Comparison of ENCODE assay signal across 18 cellular contexts in genomic region chr4:98653006-98653405, GRCh38. TPM values are rescaled to one million over a fixed set of nuclear protein-coding genes. Genes with fewer than 3 reads are reported as not detected.
A peak's percentile ranks its signal among the peaks of the same experiment; 100 is the strongest.
DNase-seq lines count a peak whose midpoint lies in the region; ATAC-seq, FAIRE-seq and TF ChIP-seq lines count a peak whose summit lies in the region.
"Had no signal": no experiment of that assay in that cellular context is flagged by ENCODE, and none has a peak within 500 bp of the region (broad histone marks: within the 10 kb centered on the region; RNA-seq: fewer than 3 reads in every experiment).

No MANE protein-coding gene starts in this region.

- peaks cover 18% of the 10 kb centered on the region for H3K36me3 ChIP-seq in PC-3 (ENCODE audit: low read depth, low read length)
- no peaks in the 10 kb centered on the region for H3K36me3 ChIP-seq in keratinocyte (ENCODE audit: control insufficient read depth in 2 of 2, extremely low read depth in 1 of 2, insufficient read depth in 2 of 2, low read length in 2 of 2)
- H3K36me3 ChIP-seq: adrenal gland, BE2C, colonic mucosa, sigmoid colon had no signal

- peak overlapping the region; percentile 81; the same call in 1 of the 2 replicates for H3K9ac ChIP-seq in PC-3 (ENCODE audit: low read length)
- no peak overlapping the region for H3K9ac ChIP-seq in keratinocyte (ENCODE audit: control insufficient read depth, extremely low read depth, insufficient read depth, low read length)

- H3K36me3 Mint-ChIP-seq in chondrocyte (ENCODE audit: low read depth): peaks cover 3% of the 10 kb centered on the region

- BruUV-seq in PC-3 (replicated peaks; lab: Mats Ljungman, UMichigan): no TSS peak

- no peaks in the 10 kb centered on the region for H3K9me2 ChIP-seq in PC-3 (replicated peaks; ENCODE audit: low read length)

- H3K4me3 ChIP-seq in PC-3 (ENCODE audit: low read length) (peak overlapping the region; percentile 47; the same call in 1 of the 2 replicates), keratinocyte (ENCODE audit: control insufficient read depth in 2 of 3, extremely low read depth in 1 of 3, insufficient read depth in 2 of 3, low read depth in 1 of 3, low read length in 3 of 3) (no peak overlapping the region)
- H3K4me3 ChIP-seq: adrenal gland, colonic mucosa, sigmoid colon, testis had no signal

- no peaks in the 10 kb centered on the region for H3K27me3 Mint-ChIP-seq in chondrocyte (ENCODE audit: low read depth)

- 0 out of 2 replicates have a peak, but pooled peaks cover 5% of the 10 kb centered on the region for H3K9me3 ChIP-seq in PC-3 (ENCODE audit: low read length)
- H3K9me3 ChIP-seq in keratinocyte (ENCODE audit: control insufficient read depth, low read depth, low read length): peaks cover 2% of the 10 kb centered on the region
- H3K9me3 ChIP-seq: adrenal gland, colonic mucosa, sigmoid colon, testis had no signal

- H3K4me2 ChIP-seq in PC-3 (ENCODE audit: low read length) (peak overlapping the region; percentile 84), keratinocyte (ENCODE audit: control insufficient read depth, extremely low read depth, insufficient read depth, low read depth, low read length) (peak overlapping the region; percentile 98)

- H3K79me2 ChIP-seq in PC-3 (ENCODE audit: low read length): peaks cover 90% of the 10 kb centered on the region
- peaks cover 82% of the 10 kb centered on the region for H3K79me2 ChIP-seq in keratinocyte (ENCODE audit: control insufficient read depth, insufficient read depth, low read length)

- H2AFZ ChIP-seq in PC-3 (ENCODE audit: low read length): no peak overlapping the region
- no peak overlapping the region for H2AFZ ChIP-seq in keratinocyte (ENCODE audit: control insufficient read depth, low read length)

- dilution Hi-C loops in keratinocyte (cut with MboI; ENCODE audit: extremely low pct_ligation_motif_present, low sequenced_read_pairs): no loop called here

- TF ChIP-seq CTCF in PC-3 (conservative IDR thresholded peaks at IDR 0.05; ENCODE audit: low read depth, low read length) (no peak), chondrocyte (IDR thresholded peaks at IDR 0.05) (no peak), keratinocyte (optimal IDR thresholded peaks at IDR 0.05 in 1 of 3, IDR thresholded peaks at IDR 0.05 in 1 of 3, conservative IDR thresholded peaks at IDR 0.05 in 1 of 3; ENCODE audit: extremely low read depth in 1 of 3, insufficient read depth in 2 of 3, low read length in 3 of 3) (no peak)

- H3F3A ChIP-seq in PC-3 (ENCODE audit: low read length, unreplicated experiment): peaks cover 7% of the 10 kb centered on the region

- intact Hi-C loops in PC-3 (cut with micrococcal nuclease): loop anchor here (10.0 kb wide), 2 partner anchors 318 to 508 kb away; partner anchors contain the start of gene STPG2
- intact Hi-C loops in head of caudate nucleus (cut with DNase I): loop anchor here (10.0 kb wide), 1 partner anchor 68 kb away; no protein-coding TSS in a partner anchor

- no peak overlapping the region for H3K4me3 Mint-ChIP-seq in chondrocyte (ENCODE audit: unreplicated experiment)
- H3K4me3 Mint-ChIP-seq: activated B cell treated with CpG ODN at 0.5 μM for 24 hours had no signal

- FAIRE-seq in keratinocyte (lab: Jason Lieb, UNC): no peak
- FAIRE-seq: D721Med had no signal

- H3K27me3 ChIP-seq in PC-3 (ENCODE audit: low read length) (no peaks in the 10 kb centered on the region), keratinocyte (ENCODE audit: control insufficient read depth, extremely low read depth, insufficient read depth, low read length) (no peaks in the 10 kb centered on the region)
- H3K27me3 ChIP-seq: colonic mucosa, sigmoid colon, testis had no signal

- no peaks in the 10 kb centered on the region for H3K9me1 ChIP-seq in keratinocyte (ENCODE audit: control insufficient read depth, extremely low read depth, insufficient read depth, low read length)

- H4K20me1 ChIP-seq in PC-3 (ENCODE audit: low read length) (no peaks in the 10 kb centered on the region), keratinocyte (ENCODE audit: control insufficient read depth, extremely low read depth, insufficient read depth, low read length) (no peaks in the 10 kb centered on the region)

- H3K4me1 ChIP-seq in PC-3 (ENCODE audit: insufficient read depth, low read length) (peaks cover 39% of the 10 kb centered on the region), keratinocyte (ENCODE audit: control insufficient read depth, extremely low read depth, insufficient read depth, low read length) (peaks cover 39% of the 10 kb centered on the region)
- H3K4me1 ChIP-seq: BE2C, colonic mucosa had no signal

- H3K27ac Mint-ChIP-seq in chondrocyte (ENCODE audit: unreplicated experiment): peak overlapping the region; percentile 96
- H3K27ac Mint-ChIP-seq: activated B cell treated with CpG ODN at 0.5 μM for 24 hours; activated T-helper 2 cell treated with anti-CD3 and anti-CD28 coated beads, Interferon-gamma antibody, Interleukin-2, Interleukin-4, amounts not matched to agents 10 μg/mL and 5 μg/mL and 100 μg/mL, durations not matched to agents 14 hours and 24 hours and 36 hours had no signal

- peaks cover 79% of the 10 kb centered on the region for H3K4me1 Mint-ChIP-seq in chondrocyte (ENCODE audit: low read depth)

- H3K27ac ChIP-seq in PC-3 (ENCODE audit: low read length) (peak overlapping the region; percentile 99), keratinocyte (ENCODE audit: control insufficient read depth, insufficient read depth, low read length) (peak overlapping the region; percentile 72)
- H3K27ac ChIP-seq: adrenal gland, colonic mucosa, testis had no signal

- CTCF ChIA-PET in PC-3 (lab: Charles Lee): no interaction called here

- peaks cover 15% of the 10 kb centered on the region for H3K9me3 Mint-ChIP-seq in chondrocyte (ENCODE audit: low read depth)
- H3K9me3 Mint-ChIP-seq: activated B cell treated with CpG ODN at 0.5 μM for 24 hours had no signal

- POLR2A ChIA-PET in PC-3 (lab: Charles Lee; ENCODE audit: unreplicated experiment): no interaction called here

- DNase-seq in EH (ENCODE audit: low read depth) (peak; percentile 86), PC-3 (peak; percentile 57), chondrocyte (ENCODE audit: low spot score) (no peak), keratinocyte (ENCODE audit: low read depth, low spot score) (no peak), NCI-H1092 (lab: John Stamatoyannopoulos, UW) (no peak), HPDE6-E6E7 (ENCODE audit: extremely low spot score) (no peak), head of caudate nucleus (no peak)
- no peak for DNase-seq in stimulated activated naive CD8-positive, alpha-beta T cell treated with anti-CD3 and anti-CD28 coated beads, Interleukin-15, Interleukin-2, amounts not matched to agents 100 U/mL and 50 U/mL, for 24 hours
- DNase-seq: activated B cell treated with CpG ODN at 0.5 μM for 24 hours; adrenal gland; BE2C; colonic mucosa; NCI-H748 treated with DMSO at 0.1 percent for 48 hours; sigmoid colon; stimulated activated CD4-positive, alpha-beta T cell treated with anti-CD3 and anti-CD28 coated beads, Interleukin-4, amount 100 ng/mL, for 4 hours; testis had no signal

- ATAC-seq in PC-3: no peak
- no peak for ATAC-seq in stimulated activated naive CD8-positive, alpha-beta T cell treated with anti-CD3 and anti-CD28 coated beads, Interleukin-15, Interleukin-2, amounts not matched to agents 100 U/mL and 50 U/mL, for 24 hours

RNA-seq across cellular contexts. Expression of gene TSPAN5, which starts 5.4 kb away (rescaled TPM):
- total RNA-seq in PC-3 (2014; rRNA removed): 41.8 and 50.3 TPM in 2 replicates
- total RNA-seq in chondrocyte: 52.2 to 57.7 TPM (median 55.5 TPM) in 3 replicates
- 28.0 to 45.5 TPM (median 45.0 TPM) in 3 replicates for polyA plus RNA-seq in keratinocyte
- polyA plus RNA-seq in keratinocyte (2011; ENCODE audit: low read depth): 4.8 TPM
- 20.1 and 29.1 TPM in 2 replicates for polyA plus RNA-seq in keratinocyte (2011; cell fraction: cytosol; rRNA removed)
- polyA plus RNA-seq in keratinocyte (2011; cell fraction: nucleus; rRNA removed): 35.0 and 36.3 TPM in 2 replicates
- polyA plus RNA-seq in keratinocyte (2012; ENCODE audit: low replicate concordance): 11.1 and 33.6 TPM in 2 replicates
- polyA minus RNA-seq in keratinocyte: 26.0 to 43.1 TPM (median 28.7 TPM) in 3 replicates
- 25.5 TPM for polyA minus RNA-seq in keratinocyte (2011; cell fraction: cytosol; rRNA and poly(A)+ RNA removed)
- 22.2 and 39.9 TPM in 2 replicates for polyA minus RNA-seq in keratinocyte (2011; cell fraction: nucleus; rRNA and poly(A)+ RNA removed)

Comparison
In these comparisons a context has a peak if more than half of its experiments do, and no peak if none do; other contexts are left out.
1. DNase-seq: peak in EH (single experiment) and PC-3 (single experiment); none in chondrocyte (single experiment), keratinocyte (single experiment), NCI-H1092 (single experiment), HPDE6-E6E7 (single experiment), head of caudate nucleus (0 of 42) and stimulated activated naive CD8-positive, alpha-beta T cell treated with anti-CD3 and anti-CD28 coated beads, Interleukin-15, Interleukin-2, amounts not matched to agents 100 U/mL and 50 U/mL, for 24 hours (single experiment).